In genomic region chr17:80017226-80018010, GRCh38 we compare ENCODE assay signal across 14 cellular contexts. TPM values are rescaled to one million over a fixed set of nuclear protein-coding genes. Genes with fewer than 3 reads are reported as not detected.
DNase-seq lines count a peak whose midpoint lies in the region; ATAC-seq and TF ChIP-seq lines count a peak whose summit lies in the region.
"Had no signal": no experiment of that assay in that cellular context is flagged by ENCODE, and none has a peak within 500 bp of the region (broad histone marks: within the 10 kb centered on the region; RNA-seq: fewer than 3 reads in every experiment).

No MANE protein-coding gene starts in this region.

- DNase-seq in Right ventricle myocardium superior (peak; percentile 6), right cardiac atrium (no peak), T-helper 17 cell (no peak), Calu3 (no peak), sciatic nerve (ENCODE audit: low spot score) (no peak), ureter (ENCODE audit: low spot score) (no peak)
- DNase-seq in effector memory CD8-positive, alpha-beta T cell: no peak
- DNase-seq: ACHN; CD4-positive, alpha-beta memory T cell; COR-L47; H7 had no signal

- H3K36me3 Mint-ChIP-seq in T-helper 17 cell (ENCODE audit: low read depth) (peaks cover 3% of the 10 kb centered on the region), Calu3 (ENCODE audit: insufficient read depth, unreplicated experiment) (no peaks in the 10 kb centered on the region)
- no peaks in the 10 kb centered on the region for H3K36me3 Mint-ChIP-seq in effector memory CD8-positive, alpha-beta T cell (ENCODE audit: insufficient read depth)
- H3K36me3 Mint-ChIP-seq: CD4-positive, alpha-beta memory T cell had no signal

- no peaks in the 10 kb centered on the region for H3K4me1 ChIP-seq in right cardiac atrium (ENCODE audit: control insufficient read depth, insufficient read depth, low read length)

- CTCF ChIA-PET in Calu3 (lab: Charles Lee): interaction anchor here (0.6 to 0.8 kb wide), 2 partner anchors 9 to 23 kb away, joined by 3 read pairs; no protein-coding TSS in a partner anchor

- H3K4me3 Mint-ChIP-seq in T-helper 17 cell (no peak overlapping the region), Calu3 (ENCODE audit: low read depth, unreplicated experiment) (no peak overlapping the region)
- no peak overlapping the region for H3K4me3 Mint-ChIP-seq in effector memory CD8-positive, alpha-beta T cell
- H3K4me3 Mint-ChIP-seq: CD4-positive, alpha-beta memory T cell; GM23338 had no signal

- H3K27me3 Mint-ChIP-seq in T-helper 17 cell (no peaks in the 10 kb centered on the region), Calu3 (ENCODE audit: unreplicated experiment) (no peaks in the 10 kb centered on the region)
- no peaks in the 10 kb centered on the region for H3K27me3 Mint-ChIP-seq in effector memory CD8-positive, alpha-beta T cell
- H3K27me3 Mint-ChIP-seq: CD4-positive, alpha-beta memory T cell had no signal

- H3K9me3 Mint-ChIP-seq in effector memory CD8-positive, alpha-beta T cell: no peaks in the 10 kb centered on the region
- no peaks in the 10 kb centered on the region for H3K9me3 Mint-ChIP-seq in Calu3 (ENCODE audit: low read depth, unreplicated experiment)
- H3K9me3 Mint-ChIP-seq: CD4-positive, alpha-beta memory T cell had no signal

- H3K4me3 ChIP-seq in right cardiac atrium (ENCODE audit: low read length): no peak overlapping the region
- H3K4me3 ChIP-seq: GM12878, GM23338, K562 had no signal

- no peak for TF ChIP-seq CTCF in Calu3 (IDR thresholded peaks at IDR 0.05; ENCODE audit: unreplicated experiment)

- no peak overlapping the region for H3K27ac ChIP-seq in right cardiac atrium (ENCODE audit: low read length)

- intact Hi-C loops in Right ventricle myocardium superior (cut with DNase I) (no loop called here), right cardiac atrium (cut with DNase I) (no loop called here), Calu3 (cut with micrococcal nuclease; ENCODE audit: unreplicated experiment) (no loop called here), sciatic nerve (cut with DNase I) (no loop called here)

- no TSS peak for BruUV-seq in Calu3 (replicated peaks; lab: Mats Ljungman, UMichigan)

- H3K4me1 Mint-ChIP-seq in T-helper 17 cell (peaks cover 3% of the 10 kb centered on the region), Calu3 (ENCODE audit: low read depth, unreplicated experiment) (peaks cover 8% of the 10 kb centered on the region)
- H3K4me1 Mint-ChIP-seq in effector memory CD8-positive, alpha-beta T cell (ENCODE audit: low read depth in 2 of 2): no peaks in the 10 kb centered on the region

- H3K27me3 ChIP-seq in right cardiac atrium (ENCODE audit: control insufficient read depth, insufficient read depth): no peaks in the 10 kb centered on the region

- H3K27ac Mint-ChIP-seq in T-helper 17 cell (peak overlapping the region; percentile 19), Calu3 (ENCODE audit: unreplicated experiment) (no peak overlapping the region)
- H3K27ac Mint-ChIP-seq in effector memory CD8-positive, alpha-beta T cell: peak overlapping the region; percentile 6 to 26
- H3K27ac Mint-ChIP-seq: CD4-positive, alpha-beta memory T cell; GM23338 had no signal

- ATAC-seq in Right ventricle myocardium superior (ENCODE audit: poor library complexity) (no peak), right cardiac atrium (no peak), T-helper 17 cell (no peak), sciatic nerve (no peak)
- ATAC-seq in effector memory CD8-positive, alpha-beta T cell (replicated peaks): no peak
- ATAC-seq: GM12878, GM23338, K562 had no signal

- WGBS in right cardiac atrium: 97% methylated on average over 18 of the region's 18 CpGs

- H3K9me3 ChIP-seq in right cardiac atrium (ENCODE audit: control insufficient read depth, low read length) (no peaks in the 10 kb centered on the region), T-helper 17 cell (ENCODE audit: control insufficient read depth, low read length, poor library complexity, severe bottlenecking) (no peaks in the 10 kb centered on the region)

RNA-seq across cellular contexts. Expression of gene TBC1D16, which starts 18.3 kb away (rescaled TPM):
- total RNA-seq in Right ventricle myocardium superior: 14.0 TPM
- total RNA-seq in right cardiac atrium: 10 to 100 TPM; 18.5 to 27.8 (median 22.1) TPM
- 9.9 TPM for polyA plus RNA-seq in right cardiac atrium
- 1 to 10 TPM; 1.9 to 2.6 TPM for total RNA-seq in T-helper 17 cell
- 31.2 and 35.9 TPM in 2 replicates for total RNA-seq in Calu3 (2022)
- 46.9 TPM for total RNA-seq in sciatic nerve
- 37.0 TPM for total RNA-seq in ureter

RNA-seq across cellular contexts. Expression of gene CCDC40, which starts 19.0 kb away (rescaled TPM):
- total RNA-seq in Right ventricle myocardium superior (4.5 TPM), right cardiac atrium (1 to 10 TPM; 6.9 to 10.0 (median 7.9) TPM), T-helper 17 cell (1 to 10 TPM; 3.4 to 4.5 TPM), Calu3 (2022) (9.9 and 13.3 TPM in 2 replicates), sciatic nerve (12.6 TPM), ureter (12.4 TPM)
- 4.9 TPM for polyA plus RNA-seq in right cardiac atrium
- polyA plus RNA-seq: CD4-positive, alpha-beta memory T cell had no signal
